Comparison of ENCODE assay signal across 1 cellular context in the genomic region with DNA sequence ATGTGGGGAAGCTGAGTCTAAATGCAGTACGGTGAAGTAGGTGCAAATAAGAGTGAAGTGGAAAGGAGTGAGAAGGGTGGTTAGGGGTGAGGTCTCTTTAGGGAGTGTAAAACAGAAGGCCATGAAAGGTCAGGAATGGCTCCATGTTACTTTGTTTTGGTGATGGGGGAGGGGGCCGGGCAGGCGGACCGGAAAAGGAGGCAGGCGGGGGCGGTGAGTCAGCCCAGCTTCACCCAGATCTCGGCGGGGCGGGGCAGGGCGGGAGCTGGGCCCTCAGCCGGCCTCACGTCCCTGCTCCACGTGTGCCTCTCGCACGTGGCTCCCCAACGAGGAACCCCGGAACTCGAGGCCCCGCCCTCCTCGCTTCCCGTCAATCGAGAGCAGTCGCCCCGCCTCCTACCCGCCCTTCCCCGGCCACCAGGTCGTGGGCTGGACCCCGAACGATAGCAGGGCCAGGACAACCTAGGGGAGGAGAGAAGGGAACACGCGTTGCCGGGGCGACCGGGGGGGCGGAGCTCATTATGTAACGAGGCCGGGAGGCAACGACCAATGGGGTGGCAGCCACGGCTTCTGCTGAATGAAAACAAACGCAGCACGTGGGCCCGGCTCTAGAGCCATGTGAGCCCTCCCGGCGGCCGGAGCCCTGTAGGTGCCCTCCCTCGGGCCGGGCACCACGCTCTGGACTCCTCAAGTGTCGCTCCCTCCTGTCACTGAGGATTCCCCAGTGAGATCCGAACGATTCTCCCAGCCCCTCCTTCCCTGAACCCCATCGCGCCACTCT.
TF ChIP-seq lines count a peak whose summit lies in the region.

No MANE protein-coding gene starts in this region.

TF ChIP-seq in H1, 55 proteins besides CTCF, POLR2A, EP300 and RAD21:
- peak; percentile 45 for TF ChIP-seq TAF7 (optimal IDR thresholded peaks at IDR 0.05; ENCODE audit: borderline replicate concordance, low read depth, low read length)
- no peak for TF ChIP-seq FOSL1 (IDR thresholded peaks at IDR 0.05; ENCODE audit: insufficient read depth, low read depth, low read length)
- TF ChIP-seq BACH1 (IDR thresholded peaks at IDR 0.05; ENCODE audit: low read length) = no peak
- TF ChIP-seq, protein P1, sequence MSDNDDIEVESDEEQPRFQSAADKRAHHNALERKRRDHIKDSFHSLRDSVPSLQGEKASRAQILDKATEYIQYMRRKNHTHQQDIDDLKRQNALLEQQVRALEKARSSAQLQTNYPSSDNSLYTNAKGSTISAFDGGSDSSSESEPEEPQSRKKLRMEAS (IDR thresholded peaks at IDR 0.05) = peak; percentile 98
- no peak; the same call in 1 of the 2 replicates for TF ChIP-seq CHD2 (IDR thresholded peaks at IDR 0.05; ENCODE audit: low read length)
- peak; percentile 42; the same call in 1 of the 2 replicates for TF ChIP-seq CREB1 (IDR thresholded peaks at IDR 0.05)
- peak; percentile 47 to 82; a peak in 3 of 4 replicates for TF ChIP-seq SIN3A (conservative IDR thresholded peaks at IDR 0.05 in 1 of 2, IDR thresholded peaks at IDR 0.05 in 1 of 2; ENCODE audit: low read depth in 1 of 2, low read length in 2 of 2)
- peak; percentile 21; the same call in 1 of the 2 replicates for TF ChIP-seq TBP (IDR thresholded peaks at IDR 0.05; ENCODE audit: low read depth, low read length)
- TF ChIP-seq RBBP5 (IDR thresholded peaks at IDR 0.05; ENCODE audit: borderline replicate concordance, low read depth, low read length) = no peak; the same call in 1 of the 2 replicates
- peak; percentile 43 for TF ChIP-seq ASH2L (IDR thresholded peaks at IDR 0.05; ENCODE audit: low read length)
- TF ChIP-seq SAP30 (IDR thresholded peaks at IDR 0.05; ENCODE audit: insufficient read depth, insufficient replicate concordance, low read length) = peak; percentile 36
- TF ChIP-seq TCF12 (IDR thresholded peaks at IDR 0.05; ENCODE audit: low read depth, low read length) = no peak
- TF ChIP-seq SP1 (IDR thresholded peaks at IDR 0.05; ENCODE audit: low read depth, low read length) = no peak
- peak; percentile 73; the same call in 1 of the 2 replicates for TF ChIP-seq JUND (IDR thresholded peaks at IDR 0.05; ENCODE audit: low read length)
- TF ChIP-seq EZH2 (IDR thresholded peaks at IDR 0.05; ENCODE audit: low read depth, low read length, severe bottlenecking) = no peak
- TF ChIP-seq, protein P2, sequence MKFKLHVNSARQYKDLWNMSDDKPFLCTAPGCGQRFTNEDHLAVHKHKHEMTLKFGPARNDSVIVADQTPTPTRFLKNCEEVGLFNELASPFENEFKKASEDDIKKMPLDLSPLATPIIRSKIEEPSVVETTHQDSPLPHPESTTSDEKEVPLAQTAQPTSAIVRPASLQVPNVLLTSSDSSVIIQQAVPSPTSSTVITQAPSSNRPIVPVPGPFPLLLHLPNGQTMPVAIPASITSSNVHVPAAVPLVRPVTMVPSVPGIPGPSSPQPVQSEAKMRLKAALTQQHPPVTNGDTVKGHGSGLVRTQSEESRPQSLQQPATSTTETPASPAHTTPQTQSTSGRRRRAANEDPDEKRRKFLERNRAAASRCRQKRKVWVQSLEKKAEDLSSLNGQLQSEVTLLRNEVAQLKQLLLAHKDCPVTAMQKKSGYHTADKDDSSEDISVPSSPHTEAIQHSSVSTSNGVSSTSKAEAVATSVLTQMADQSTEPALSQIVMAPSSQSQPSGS (IDR thresholded peaks at IDR 0.05; ENCODE audit: low read length) = no peak
- TF ChIP-seq SP4 (IDR thresholded peaks at IDR 0.05; ENCODE audit: low read length) = peak; percentile 88; the same call in 1 of the 2 replicates
- no peak for TF ChIP-seq CHD1 (IDR thresholded peaks at IDR 0.05; ENCODE audit: low read depth, low read length)
- TF ChIP-seq, protein P3, sequence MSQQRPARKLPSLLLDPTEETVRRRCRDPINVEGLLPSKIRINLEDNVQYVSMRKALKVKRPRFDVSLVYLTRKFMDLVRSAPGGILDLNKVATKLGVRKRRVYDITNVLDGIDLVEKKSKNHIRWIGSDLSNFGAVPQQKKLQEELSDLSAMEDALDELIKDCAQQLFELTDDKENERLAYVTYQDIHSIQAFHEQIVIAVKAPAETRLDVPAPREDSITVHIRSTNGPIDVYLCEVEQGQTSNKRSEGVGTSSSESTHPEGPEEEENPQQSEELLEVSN (IDR thresholded peaks at IDR 0.05) = peak; percentile 95
- TF ChIP-seq KDM4A (IDR thresholded peaks at IDR 0.05; ENCODE audit: low read depth, low read length, severe bottlenecking) = no peak
- TF ChIP-seq, protein P4, sequence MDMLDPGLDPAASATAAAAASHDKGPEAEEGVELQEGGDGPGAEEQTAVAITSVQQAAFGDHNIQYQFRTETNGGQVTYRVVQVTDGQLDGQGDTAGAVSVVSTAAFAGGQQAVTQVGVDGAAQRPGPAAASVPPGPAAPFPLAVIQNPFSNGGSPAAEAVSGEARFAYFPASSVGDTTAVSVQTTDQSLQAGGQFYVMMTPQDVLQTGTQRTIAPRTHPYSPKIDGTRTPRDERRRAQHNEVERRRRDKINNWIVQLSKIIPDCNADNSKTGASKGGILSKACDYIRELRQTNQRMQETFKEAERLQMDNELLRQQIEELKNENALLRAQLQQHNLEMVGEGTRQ (IDR thresholded peaks at IDR 0.05; ENCODE audit: low read length) = peak; percentile 9
- peak in 1 of 2 experiments; percentile 75; a peak in 1 of 4 replicates for TF ChIP-seq HDAC2 (IDR thresholded peaks at IDR 0.05; ENCODE audit: borderline replicate concordance in 1 of 2, low read depth in 2 of 2, low read length in 2 of 2)
- TF ChIP-seq BCL11A (IDR thresholded peaks at IDR 0.05; ENCODE audit: low read depth in 2 of 2, low read length in 2 of 2) = no peak
TF ChIP-seq in H1: peak in this region for 12.
